ENCODE assay signal across 16 cellular contexts in the genomic region with DNA sequence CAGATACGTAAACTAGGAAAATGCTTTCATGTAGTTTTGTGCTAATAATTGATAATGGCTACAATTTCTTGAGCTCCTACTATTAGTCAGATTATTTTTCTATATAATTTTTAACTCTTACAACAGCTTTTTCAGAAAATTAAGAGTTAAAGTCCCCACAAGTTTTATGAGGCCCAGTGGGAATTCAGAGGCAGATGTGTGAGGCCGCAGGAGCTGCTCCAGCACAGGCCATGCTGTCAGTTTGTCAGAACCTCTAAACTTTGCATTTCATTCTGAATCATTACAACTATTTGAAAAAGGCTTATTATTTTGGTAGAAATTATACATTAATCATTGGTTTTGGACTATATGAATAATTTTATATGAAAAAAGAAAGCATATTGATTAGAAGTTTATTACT.
"Had no signal": no experiment of that assay in that cellular context is flagged by ENCODE, and none has a peak within 500 bp of the region (broad histone marks: within the 10 kb centered on the region; RNA-seq: fewer than 3 reads in every experiment).

No MANE protein-coding gene starts in this region.

- DNase-seq: cortex of kidney; dorsolateral prefrontal cortex; effector CD8-positive, alpha-beta T cell; foreskin melanocyte; head of caudate nucleus; left colon; left ventricle myocardium superior; mesendoderm; naive B cell; posterior cingulate gyrus; stimulated activated CD4-positive, alpha-beta T cell treated with anti-CD3 and anti-CD28 coated beads, Interleukin-2, amount 100 ng/mL, for 24 hours; stimulated activated CD4-positive, alpha-beta T cell treated with anti-CD3 and anti-CD28 coated beads, Interleukin-4, amount 100 ng/mL, for 4 hours; stimulated activated naive B cell treated with anti-CD40 and anti-IgM and Interleukin-4, amounts not matched to agents 10 μg/mL and 1 μg/mL and 100 μg/mL, for 72 hours; stomach; substantia nigra; transverse colon had no signal
